26 cellular contexts compared by ENCODE assay signal in genomic region chr16:81907681-81908080, GRCh38.
"Had no signal": no experiment of that assay in that cellular context is flagged by ENCODE, and none has a peak within 500 bp of the region (broad histone marks: within the 10 kb centered on the region; RNA-seq: fewer than 3 reads in every experiment).

No MANE protein-coding gene starts in this region.

- H3K27me3 ChIP-seq: esophagus muscularis mucosa, foreskin keratinocyte, gastroesophageal sphincter, heart left ventricle, hepatocyte, right atrium auricular region, tibial nerve, upper lobe of left lung had no signal

- DNase-seq: dermis blood vessel endothelial cell; effector memory CD4-positive, alpha-beta T cell; foreskin keratinocyte; heart left ventricle; kidney; mesendoderm; naive thymus-derived CD8-positive, alpha-beta T cell; stimulated activated CD4-positive, alpha-beta T cell treated with anti-CD3 and anti-CD28 coated beads, Interleukin-2, amount 100 ng/mL, for 24 hours; stimulated activated CD4-positive, alpha-beta T cell treated with anti-CD3 and anti-CD28 coated beads, Interleukin-4, amount 100 ng/mL, for 24 hours; upper lobe of left lung had no signal

- H3K9me3 Mint-ChIP-seq: stimulated activated effector memory CD8-positive, alpha-beta T cell treated with anti-CD3 and anti-CD28 coated beads, Interleukin-12 subunit alpha, Interleukin-12 subunit beta, amount 100 ng/mL, for 72 hours; stimulated activated naive CD8-positive, alpha-beta T cell treated with anti-CD3 and anti-CD28 coated beads, Interleukin-15, Interleukin-2, amounts not matched to agents 100 ng/mL and 50 ng/mL, for 24 hours had no signal

- FAIRE-seq: endothelial cell of umbilical vein, kidney, urothelium cell line had no signal

- H2AFZ ChIP-seq: hepatocyte, parathyroid adenoma had no signal

- H3K4me1 ChIP-seq: esophagus muscularis mucosa, gastroesophageal sphincter, heart left ventricle, parathyroid adenoma, right atrium auricular region, tibial nerve had no signal

- H3K9ac ChIP-seq: parathyroid adenoma had no signal

- H3K27ac ChIP-seq: coronary artery, esophagus muscularis mucosa, foreskin keratinocyte, gastroesophageal sphincter, heart left ventricle, hepatocyte, parathyroid adenoma, right atrium auricular region, thoracic aorta, tibial nerve, upper lobe of left lung had no signal

- ATAC-seq: gastroesophageal sphincter; heart left ventricle; left lobe of liver; naive thymus-derived CD8-positive, alpha-beta T cell; sciatic nerve; stimulated activated effector memory CD8-positive, alpha-beta T cell treated with anti-CD3 and anti-CD28 coated beads, Interleukin-12 subunit alpha, Interleukin-12 subunit beta, amount 100 ng/mL, for 72 hours had no signal

- H3K4me1 Mint-ChIP-seq: naive thymus-derived CD8-positive, alpha-beta T cell; stimulated activated effector memory CD8-positive, alpha-beta T cell treated with anti-CD3 and anti-CD28 coated beads, Interleukin-12 subunit alpha, Interleukin-12 subunit beta, amount 100 ng/mL, for 72 hours had no signal

- H3K4me3 ChIP-seq: coronary artery, esophagus muscularis mucosa, gastroesophageal sphincter, heart left ventricle, hepatocyte, right atrium auricular region, thoracic aorta, tibial nerve, upper lobe of left lung had no signal

- H3K36me3 ChIP-seq: gastroesophageal sphincter, thoracic aorta had no signal

- H3K27ac Mint-ChIP-seq: naive thymus-derived CD8-positive, alpha-beta T cell; progenitor cell of endocrine pancreas; stimulated activated effector memory CD8-positive, alpha-beta T cell treated with anti-CD3 and anti-CD28 coated beads, Interleukin-12 subunit alpha, Interleukin-12 subunit beta, amount 100 ng/mL, for 72 hours; stimulated activated naive CD8-positive, alpha-beta T cell treated with anti-CD3 and anti-CD28 coated beads, Interleukin-15, Interleukin-2, amounts not matched to agents 100 ng/mL and 50 ng/mL, for 24 hours had no signal

- H3K4me2 ChIP-seq: hepatocyte had no signal

- H3K9me3 ChIP-seq: esophagus muscularis mucosa, gastroesophageal sphincter, right atrium auricular region, thoracic aorta, tibial nerve, upper lobe of left lung had no signal

- H3K4me3 Mint-ChIP-seq: naive thymus-derived CD8-positive, alpha-beta T cell; neural crest cell; stimulated activated effector memory CD8-positive, alpha-beta T cell treated with anti-CD3 and anti-CD28 coated beads, Interleukin-12 subunit alpha, Interleukin-12 subunit beta, amount 100 ng/mL, for 72 hours; stimulated activated naive CD8-positive, alpha-beta T cell treated with anti-CD3 and anti-CD28 coated beads, Interleukin-15, Interleukin-2, amounts not matched to agents 100 ng/mL and 50 ng/mL, for 24 hours had no signal

- H3K27me3 Mint-ChIP-seq: progenitor cell of endocrine pancreas; stimulated activated naive CD8-positive, alpha-beta T cell treated with anti-CD3 and anti-CD28 coated beads, Interleukin-15, Interleukin-2, amounts not matched to agents 100 ng/mL and 50 ng/mL, for 24 hours had no signal

- H3K79me2 ChIP-seq: hepatocyte, parathyroid adenoma had no signal
